In the genomic region with DNA sequence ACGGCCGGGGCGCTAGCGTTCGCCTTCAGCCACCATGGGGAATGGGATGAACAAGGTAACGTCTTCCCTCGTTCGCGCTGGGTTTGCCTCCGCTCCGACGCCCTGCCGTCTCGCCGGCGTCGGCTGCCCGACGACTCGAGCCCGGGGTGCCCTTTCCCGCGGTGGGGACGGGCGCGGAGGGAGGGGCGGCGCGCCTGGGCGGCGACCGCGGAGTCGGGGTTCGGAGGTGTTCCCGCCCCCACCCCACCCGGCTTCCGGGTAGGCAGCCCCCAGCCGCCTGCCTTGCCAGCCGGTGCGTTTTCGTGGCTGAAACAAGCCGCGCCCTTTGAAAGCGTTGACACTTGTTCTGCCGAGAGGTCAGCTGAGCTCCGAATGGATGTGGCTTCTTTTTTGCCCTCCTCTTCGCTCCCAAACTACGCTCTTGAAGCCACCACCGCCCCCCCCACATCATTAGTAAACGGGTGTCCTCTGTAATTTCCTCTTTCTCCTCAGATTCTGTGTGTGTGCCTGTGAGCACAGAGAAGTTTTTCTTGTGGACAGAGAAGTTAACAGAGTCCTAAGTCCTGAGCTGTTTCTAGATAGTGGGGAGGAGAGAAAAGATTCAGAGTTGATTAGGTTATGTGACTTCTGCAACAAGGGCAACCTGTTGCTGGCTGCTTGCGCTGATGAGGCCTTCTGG, we compare ENCODE assay signal across 1 cellular context.
TF ChIP-seq lines count a peak whose summit lies in the region.

No MANE protein-coding gene starts in this region.

TF ChIP-seq in HepG2, 621 proteins besides CTCF, POLR2A, EP300 and RAD21 (continued from another document and continues in another):
- TF ChIP-seq, protein P1, sequence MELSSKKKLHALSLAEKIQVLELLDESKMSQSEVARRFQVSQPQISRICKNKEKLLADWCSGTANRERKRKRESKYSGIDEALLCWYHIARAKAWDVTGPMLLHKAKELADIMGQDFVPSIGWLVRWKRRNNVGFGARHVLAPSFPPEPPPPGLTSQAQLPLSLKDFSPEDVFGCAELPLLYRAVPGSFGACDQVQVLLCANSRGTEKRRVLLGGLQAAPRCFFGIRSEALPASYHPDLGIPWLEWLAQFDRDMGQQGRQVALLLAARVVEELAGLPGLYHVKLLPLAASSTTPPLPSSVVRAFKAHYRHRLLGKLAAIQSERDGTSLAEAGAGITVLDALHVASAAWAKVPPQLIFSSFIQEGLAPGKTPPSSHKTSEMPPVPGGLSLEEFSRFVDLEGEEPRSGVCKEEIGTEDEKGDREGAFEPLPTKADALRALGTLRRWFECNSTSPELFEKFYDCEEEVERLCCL (CRISPR knock-in tag; IDR thresholded peaks at IDR 0.05; ENCODE audit: borderline replicate concordance): peak; percentile 74; the same call in 1 of the 2 replicates
- TF ChIP-seq ZNF24 (IDR thresholded peaks at IDR 0.05): no peak
- TF ChIP-seq HMG20B (CRISPR knock-in tag; conservative IDR thresholded peaks at IDR 0.05): no peak
- TF ChIP-seq, protein P2, sequence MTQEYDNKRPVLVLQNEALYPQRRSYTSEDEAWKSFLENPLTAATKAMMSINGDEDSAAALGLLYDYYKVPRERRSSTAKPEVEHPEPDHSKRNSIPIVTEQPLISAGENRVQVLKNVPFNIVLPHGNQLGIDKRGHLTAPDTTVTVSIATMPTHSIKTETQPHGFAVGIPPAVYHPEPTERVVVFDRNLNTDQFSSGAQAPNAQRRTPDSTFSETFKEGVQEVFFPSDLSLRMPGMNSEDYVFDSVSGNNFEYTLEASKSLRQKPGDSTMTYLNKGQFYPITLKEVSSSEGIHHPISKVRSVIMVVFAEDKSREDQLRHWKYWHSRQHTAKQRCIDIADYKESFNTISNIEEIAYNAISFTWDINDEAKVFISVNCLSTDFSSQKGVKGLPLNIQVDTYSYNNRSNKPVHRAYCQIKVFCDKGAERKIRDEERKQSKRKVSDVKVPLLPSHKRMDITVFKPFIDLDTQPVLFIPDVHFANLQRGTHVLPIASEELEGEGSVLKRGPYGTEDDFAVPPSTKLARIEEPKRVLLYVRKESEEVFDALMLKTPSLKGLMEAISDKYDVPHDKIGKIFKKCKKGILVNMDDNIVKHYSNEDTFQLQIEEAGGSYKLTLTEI (CRISPR knock-in tag; conservative IDR thresholded peaks at IDR 0.05): no peak
- TF ChIP-seq, protein P3, sequence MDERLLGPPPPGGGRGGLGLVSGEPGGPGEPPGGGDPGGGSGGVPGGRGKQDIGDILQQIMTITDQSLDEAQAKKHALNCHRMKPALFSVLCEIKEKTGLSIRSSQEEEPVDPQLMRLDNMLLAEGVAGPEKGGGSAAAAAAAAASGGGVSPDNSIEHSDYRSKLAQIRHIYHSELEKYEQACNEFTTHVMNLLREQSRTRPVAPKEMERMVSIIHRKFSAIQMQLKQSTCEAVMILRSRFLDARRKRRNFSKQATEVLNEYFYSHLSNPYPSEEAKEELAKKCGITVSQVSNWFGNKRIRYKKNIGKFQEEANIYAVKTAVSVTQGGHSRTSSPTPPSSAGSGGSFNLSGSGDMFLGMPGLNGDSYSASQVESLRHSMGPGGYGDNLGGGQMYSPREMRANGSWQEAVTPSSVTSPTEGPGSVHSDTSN (CRISPR knock-in tag; IDR thresholded peaks at IDR 0.05): no peak
- no peak for TF ChIP-seq SP2 (CRISPR knock-in tag; IDR thresholded peaks at IDR 0.05)
- no peak for TF ChIP-seq ZNF296 (CRISPR knock-in tag; conservative IDR thresholded peaks at IDR 0.05)
- TF ChIP-seq, protein P4, sequence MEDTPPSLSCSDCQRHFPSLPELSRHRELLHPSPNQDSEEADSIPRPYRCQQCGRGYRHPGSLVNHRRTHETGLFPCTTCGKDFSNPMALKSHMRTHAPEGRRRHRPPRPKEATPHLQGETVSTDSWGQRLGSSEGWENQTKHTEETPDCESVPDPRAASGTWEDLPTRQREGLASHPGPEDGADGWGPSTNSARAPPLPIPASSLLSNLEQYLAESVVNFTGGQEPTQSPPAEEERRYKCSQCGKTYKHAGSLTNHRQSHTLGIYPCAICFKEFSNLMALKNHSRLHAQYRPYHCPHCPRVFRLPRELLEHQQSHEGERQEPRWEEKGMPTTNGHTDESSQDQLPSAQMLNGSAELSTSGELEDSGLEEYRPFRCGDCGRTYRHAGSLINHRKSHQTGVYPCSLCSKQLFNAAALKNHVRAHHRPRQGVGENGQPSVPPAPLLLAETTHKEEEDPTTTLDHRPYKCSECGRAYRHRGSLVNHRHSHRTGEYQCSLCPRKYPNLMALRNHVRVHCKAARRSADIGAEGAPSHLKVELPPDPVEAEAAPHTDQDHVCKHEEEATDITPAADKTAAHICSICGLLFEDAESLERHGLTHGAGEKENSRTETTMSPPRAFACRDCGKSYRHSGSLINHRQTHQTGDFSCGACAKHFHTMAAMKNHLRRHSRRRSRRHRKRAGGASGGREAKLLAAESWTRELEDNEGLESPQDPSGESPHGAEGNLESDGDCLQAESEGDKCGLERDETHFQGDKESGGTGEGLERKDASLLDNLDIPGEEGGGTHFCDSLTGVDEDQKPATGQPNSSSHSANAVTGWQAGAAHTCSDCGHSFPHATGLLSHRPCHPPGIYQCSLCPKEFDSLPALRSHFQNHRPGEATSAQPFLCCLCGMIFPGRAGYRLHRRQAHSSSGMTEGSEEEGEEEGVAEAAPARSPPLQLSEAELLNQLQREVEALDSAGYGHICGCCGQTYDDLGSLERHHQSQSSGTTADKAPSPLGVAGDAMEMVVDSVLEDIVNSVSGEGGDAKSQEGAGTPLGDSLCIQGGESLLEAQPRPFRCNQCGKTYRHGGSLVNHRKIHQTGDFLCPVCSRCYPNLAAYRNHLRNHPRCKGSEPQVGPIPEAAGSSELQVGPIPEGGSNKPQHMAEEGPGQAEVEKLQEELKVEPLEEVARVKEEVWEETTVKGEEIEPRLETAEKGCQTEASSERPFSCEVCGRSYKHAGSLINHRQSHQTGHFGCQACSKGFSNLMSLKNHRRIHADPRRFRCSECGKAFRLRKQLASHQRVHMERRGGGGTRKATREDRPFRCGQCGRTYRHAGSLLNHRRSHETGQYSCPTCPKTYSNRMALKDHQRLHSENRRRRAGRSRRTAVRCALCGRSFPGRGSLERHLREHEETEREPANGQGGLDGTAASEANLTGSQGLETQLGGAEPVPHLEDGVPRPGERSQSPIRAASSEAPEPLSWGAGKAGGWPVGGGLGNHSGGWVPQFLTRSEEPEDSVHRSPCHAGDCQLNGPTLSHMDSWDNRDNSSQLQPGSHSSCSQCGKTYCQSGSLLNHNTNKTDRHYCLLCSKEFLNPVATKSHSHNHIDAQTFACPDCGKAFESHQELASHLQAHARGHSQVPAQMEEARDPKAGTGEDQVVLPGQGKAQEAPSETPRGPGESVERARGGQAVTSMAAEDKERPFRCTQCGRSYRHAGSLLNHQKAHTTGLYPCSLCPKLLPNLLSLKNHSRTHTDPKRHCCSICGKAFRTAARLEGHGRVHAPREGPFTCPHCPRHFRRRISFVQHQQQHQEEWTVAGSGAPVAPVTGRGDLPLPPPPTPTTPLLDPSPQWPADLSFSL (CRISPR knock-in tag; IDR thresholded peaks at IDR 0.05): no peak
- no peak for TF ChIP-seq ZNF496 (CRISPR knock-in tag; IDR thresholded peaks at IDR 0.05; ENCODE audit: insufficient replicate concordance)
- no peak for TF ChIP-seq JARID2 (CRISPR knock-in tag; IDR thresholded peaks at IDR 0.05; ENCODE audit: insufficient replicate concordance)
- TF ChIP-seq, protein P5, sequence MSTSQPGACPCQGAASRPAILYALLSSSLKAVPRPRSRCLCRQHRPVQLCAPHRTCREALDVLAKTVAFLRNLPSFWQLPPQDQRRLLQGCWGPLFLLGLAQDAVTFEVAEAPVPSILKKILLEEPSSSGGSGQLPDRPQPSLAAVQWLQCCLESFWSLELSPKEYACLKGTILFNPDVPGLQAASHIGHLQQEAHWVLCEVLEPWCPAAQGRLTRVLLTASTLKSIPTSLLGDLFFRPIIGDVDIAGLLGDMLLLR (CRISPR knock-in tag; IDR thresholded peaks at IDR 0.05): peak; percentile 64
- TF ChIP-seq, protein P6, sequence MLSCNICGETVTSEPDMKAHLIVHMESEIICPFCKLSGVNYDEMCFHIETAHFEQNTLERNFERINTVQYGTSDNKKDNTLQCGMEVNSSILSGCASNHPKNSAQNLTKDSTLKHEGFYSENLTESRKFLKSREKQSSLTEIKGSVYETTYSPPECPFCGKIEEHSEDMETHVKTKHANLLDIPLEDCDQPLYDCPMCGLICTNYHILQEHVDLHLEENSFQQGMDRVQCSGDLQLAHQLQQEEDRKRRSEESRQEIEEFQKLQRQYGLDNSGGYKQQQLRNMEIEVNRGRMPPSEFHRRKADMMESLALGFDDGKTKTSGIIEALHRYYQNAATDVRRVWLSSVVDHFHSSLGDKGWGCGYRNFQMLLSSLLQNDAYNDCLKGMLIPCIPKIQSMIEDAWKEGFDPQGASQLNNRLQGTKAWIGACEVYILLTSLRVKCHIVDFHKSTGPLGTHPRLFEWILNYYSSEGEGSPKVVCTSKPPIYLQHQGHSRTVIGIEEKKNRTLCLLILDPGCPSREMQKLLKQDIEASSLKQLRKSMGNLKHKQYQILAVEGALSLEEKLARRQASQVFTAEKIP (CRISPR knock-in tag; IDR thresholded peaks at IDR 0.05; ENCODE audit: borderline replicate concordance): no peak
- TF ChIP-seq, protein P7, sequence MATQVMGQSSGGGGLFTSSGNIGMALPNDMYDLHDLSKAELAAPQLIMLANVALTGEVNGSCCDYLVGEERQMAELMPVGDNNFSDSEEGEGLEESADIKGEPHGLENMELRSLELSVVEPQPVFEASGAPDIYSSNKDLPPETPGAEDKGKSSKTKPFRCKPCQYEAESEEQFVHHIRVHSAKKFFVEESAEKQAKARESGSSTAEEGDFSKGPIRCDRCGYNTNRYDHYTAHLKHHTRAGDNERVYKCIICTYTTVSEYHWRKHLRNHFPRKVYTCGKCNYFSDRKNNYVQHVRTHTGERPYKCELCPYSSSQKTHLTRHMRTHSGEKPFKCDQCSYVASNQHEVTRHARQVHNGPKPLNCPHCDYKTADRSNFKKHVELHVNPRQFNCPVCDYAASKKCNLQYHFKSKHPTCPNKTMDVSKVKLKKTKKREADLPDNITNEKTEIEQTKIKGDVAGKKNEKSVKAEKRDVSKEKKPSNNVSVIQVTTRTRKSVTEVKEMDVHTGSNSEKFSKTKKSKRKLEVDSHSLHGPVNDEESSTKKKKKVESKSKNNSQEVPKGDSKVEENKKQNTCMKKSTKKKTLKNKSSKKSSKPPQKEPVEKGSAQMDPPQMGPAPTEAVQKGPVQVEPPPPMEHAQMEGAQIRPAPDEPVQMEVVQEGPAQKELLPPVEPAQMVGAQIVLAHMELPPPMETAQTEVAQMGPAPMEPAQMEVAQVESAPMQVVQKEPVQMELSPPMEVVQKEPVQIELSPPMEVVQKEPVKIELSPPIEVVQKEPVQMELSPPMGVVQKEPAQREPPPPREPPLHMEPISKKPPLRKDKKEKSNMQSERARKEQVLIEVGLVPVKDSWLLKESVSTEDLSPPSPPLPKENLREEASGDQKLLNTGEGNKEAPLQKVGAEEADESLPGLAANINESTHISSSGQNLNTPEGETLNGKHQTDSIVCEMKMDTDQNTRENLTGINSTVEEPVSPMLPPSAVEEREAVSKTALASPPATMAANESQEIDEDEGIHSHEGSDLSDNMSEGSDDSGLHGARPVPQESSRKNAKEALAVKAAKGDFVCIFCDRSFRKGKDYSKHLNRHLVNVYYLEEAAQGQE (IDR thresholded peaks at IDR 0.05; ENCODE audit: borderline replicate concordance in 1 of 2, low read depth in 1 of 2, low read length in 2 of 2): no peak
- TF ChIP-seq FOXK2 (IDR thresholded peaks at IDR 0.05): no peak
- TF ChIP-seq MBNL3 (CRISPR knock-in tag; conservative IDR thresholded peaks at IDR 0.05): no peak
- peak; percentile 77; the same call in 1 of the 2 replicates for TF ChIP-seq ZBTB38 (CRISPR knock-in tag; IDR thresholded peaks at IDR 0.05)
- no peak; the same call in 1 of the 2 replicates for TF ChIP-seq ZFY (CRISPR knock-in tag; IDR thresholded peaks at IDR 0.05)
- TF ChIP-seq SMARCE1 (IDR thresholded peaks at IDR 0.05; ENCODE audit: borderline replicate concordance): no peak
- TF ChIP-seq RAD51 (IDR thresholded peaks at IDR 0.05; ENCODE audit: borderline replicate concordance): no peak
- TF ChIP-seq REXO4 (CRISPR knock-in tag; IDR thresholded peaks at IDR 0.05; ENCODE audit: borderline replicate concordance): no peak
- TF ChIP-seq NR2C2 (CRISPR knock-in tag; IDR thresholded peaks at IDR 0.05; ENCODE audit: borderline replicate concordance): no peak
- TF ChIP-seq ARHGAP35 (CRISPR knock-in tag; IDR thresholded peaks at IDR 0.05; ENCODE audit: borderline replicate concordance): no peak; the same call in 1 of the 2 replicates
- peak; percentile 91 for TF ChIP-seq BORCS8-MEF2B (CRISPR knock-in tag; IDR thresholded peaks at IDR 0.05)
- no peak for TF ChIP-seq ZNF468 (CRISPR knock-in tag; IDR thresholded peaks at IDR 0.05)
- no peak; the same call in 1 of the 2 replicates for TF ChIP-seq ZNF589 (CRISPR knock-in tag; conservative IDR thresholded peaks at IDR 0.05)
- no peak for TF ChIP-seq ETV6 (CRISPR knock-in tag; conservative IDR thresholded peaks at IDR 0.05)
- TF ChIP-seq MED13 (CRISPR knock-in tag; IDR thresholded peaks at IDR 0.05): peak; percentile 13; the same call in 1 of the 2 replicates
- peak; percentile 59; the same call in 1 of the 2 replicates for TF ChIP-seq ZSCAN9 (CRISPR knock-in tag; IDR thresholded peaks at IDR 0.05; ENCODE audit: borderline replicate concordance)
- TF ChIP-seq, protein P8, sequence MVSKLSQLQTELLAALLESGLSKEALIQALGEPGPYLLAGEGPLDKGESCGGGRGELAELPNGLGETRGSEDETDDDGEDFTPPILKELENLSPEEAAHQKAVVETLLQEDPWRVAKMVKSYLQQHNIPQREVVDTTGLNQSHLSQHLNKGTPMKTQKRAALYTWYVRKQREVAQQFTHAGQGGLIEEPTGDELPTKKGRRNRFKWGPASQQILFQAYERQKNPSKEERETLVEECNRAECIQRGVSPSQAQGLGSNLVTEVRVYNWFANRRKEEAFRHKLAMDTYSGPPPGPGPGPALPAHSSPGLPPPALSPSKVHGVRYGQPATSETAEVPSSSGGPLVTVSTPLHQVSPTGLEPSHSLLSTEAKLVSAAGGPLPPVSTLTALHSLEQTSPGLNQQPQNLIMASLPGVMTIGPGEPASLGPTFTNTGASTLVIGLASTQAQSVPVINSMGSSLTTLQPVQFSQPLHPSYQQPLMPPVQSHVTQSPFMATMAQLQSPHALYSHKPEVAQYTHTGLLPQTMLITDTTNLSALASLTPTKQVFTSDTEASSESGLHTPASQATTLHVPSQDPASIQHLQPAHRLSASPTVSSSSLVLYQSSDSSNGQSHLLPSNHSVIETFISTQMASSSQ (IDR thresholded peaks at IDR 0.05; ENCODE audit: low read depth): no peak
- TF ChIP-seq, protein P8 (CRISPR knock-in tag; IDR thresholded peaks at IDR 0.05; ENCODE audit: borderline replicate concordance): no peak
- no peak for TF ChIP-seq ZNF556 (CRISPR knock-in tag; IDR thresholded peaks at IDR 0.05; ENCODE audit: borderline replicate concordance)
- no peak for TF ChIP-seq NFYC (CRISPR knock-in tag; IDR thresholded peaks at IDR 0.05)
- peak; percentile 83 for TF ChIP-seq SAP130 (CRISPR knock-in tag; IDR thresholded peaks at IDR 0.05; ENCODE audit: low read depth)
